ENCODE assay signal across 14 cellular contexts in the genomic region with DNA sequence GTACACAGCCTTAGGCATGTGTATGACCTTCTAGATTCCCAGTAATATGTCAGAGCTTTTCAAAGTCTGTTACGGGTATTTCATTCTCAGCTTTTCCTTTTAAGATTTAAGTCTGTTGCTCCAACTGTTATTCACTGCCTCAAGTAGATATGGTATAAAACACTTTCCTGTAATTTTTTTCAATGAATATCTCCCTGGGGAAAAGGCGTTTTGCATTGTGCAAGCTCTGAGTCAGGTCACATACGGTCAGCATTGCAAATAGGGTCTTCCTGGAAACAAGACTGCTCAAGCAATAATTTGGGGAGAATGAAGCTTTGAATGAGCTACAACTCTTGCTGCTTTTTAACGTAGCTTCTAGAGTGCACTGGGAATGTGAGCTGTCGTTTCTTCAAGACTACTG. TPM values are rescaled to one million over a fixed set of nuclear protein-coding genes. Genes with fewer than 3 reads are reported as not detected.
DNase-seq lines count a peak whose midpoint lies in the region; ATAC-seq lines count a peak whose summit lies in the region.
"Had no signal": no experiment of that assay in that cellular context is flagged by ENCODE, and none has a peak within 500 bp of the region (broad histone marks: within the 10 kb centered on the region; RNA-seq: fewer than 3 reads in every experiment).

No MANE protein-coding gene starts in this region.

- no peaks in the 10 kb centered on the region for H3K27me3 Mint-ChIP-seq in stimulated activated naive B cell treated with anti-CD40 and anti-IgM and Interleukin-4, amounts not matched to agents 10 μg/mL and 1 μg/mL and 100 μg/mL, for 72 hours
- no peaks in the 10 kb centered on the region for H3K27me3 Mint-ChIP-seq in stimulated activated naive CD8-positive, alpha-beta T cell treated with anti-CD3 and anti-CD28 coated beads, Interleukin-15, amount 100 ng/mL, for 72 hours

- intact Hi-C loops in left cardiac atrium (cut with DNase I): no loop called here

- H3K27ac Mint-ChIP-seq in stimulated activated naive B cell treated with anti-CD40 and anti-IgM and Interleukin-4, amounts not matched to agents 10 μg/mL and 1 μg/mL and 100 μg/mL, for 72 hours: peak overlapping the region; percentile 48
- no peak overlapping the region for H3K27ac Mint-ChIP-seq in stimulated activated naive CD8-positive, alpha-beta T cell treated with anti-CD3 and anti-CD28 coated beads, Interleukin-15, amount 100 ng/mL, for 72 hours

- DNase-seq in NCI-H1436 (lab: John Stamatoyannopoulos, UW) (peak; percentile 6), NCI-H1436 treated with DMSO at 0.1 percent for 48 hours (lab: John Stamatoyannopoulos, UW) (no peak), brain pericyte (ENCODE audit: low read depth, low spot score) (peak; percentile 33), left cardiac atrium (no peak), SK-N-DZ (ENCODE audit: low spot score) (no peak)
- DNase-seq in stimulated activated naive B cell treated with anti-CD40 and anti-IgM and Interleukin-4, amounts not matched to agents 10 μg/mL and 1 μg/mL and 100 μg/mL, for 72 hours: no peak
- no peak for DNase-seq in stimulated activated naive CD8-positive, alpha-beta T cell treated with anti-CD3 and anti-CD28 coated beads, Interleukin-15, amount 100 ng/mL, for 72 hours
- DNase-seq: activated effector memory CD4-positive, alpha-beta T cell treated with Interleukin-2 at 50 U/mL for 16 hours; islet precursor cell; NCI-H1417 treated with DMSO at 0.1 percent for 48 hours; NCI-H510A; SW 1271 had no signal

- peak overlapping the region in 1 of 2 donors; percentile 7 for H3K4me3 Mint-ChIP-seq in stimulated activated naive B cell treated with anti-CD40 and anti-IgM and Interleukin-4, amounts not matched to agents 10 μg/mL and 1 μg/mL and 100 μg/mL, for 72 hours
- H3K4me3 Mint-ChIP-seq in stimulated activated naive CD8-positive, alpha-beta T cell treated with anti-CD3 and anti-CD28 coated beads, Interleukin-15, amount 100 ng/mL, for 72 hours: no peak overlapping the region

- H3K36me3 Mint-ChIP-seq in stimulated activated naive B cell treated with anti-CD40 and anti-IgM and Interleukin-4, amounts not matched to agents 10 μg/mL and 1 μg/mL and 100 μg/mL, for 72 hours: peaks cover 58 to 77% of the 10 kb centered on the region in 2 donors

- ATAC-seq in left cardiac atrium (peak; percentile 19 to 32), HG02870 (IDR thresholded peaks at IDR 0.05; ENCODE audit: unreplicated experiment) (no peak)
- ATAC-seq in stimulated activated naive B cell treated with anti-CD40 and anti-IgM and Interleukin-4, amounts not matched to agents 10 μg/mL and 1 μg/mL and 100 μg/mL, for 72 hours (replicated peaks): peak in 1 of 2 donors; percentile 49
- no peak for ATAC-seq in stimulated activated naive CD8-positive, alpha-beta T cell treated with anti-CD3 and anti-CD28 coated beads, Interleukin-15, amount 100 ng/mL, for 72 hours
- ATAC-seq: Panc1 had no signal

- peaks cover 5% of the 10 kb centered on the region in 2 donors for H3K9me3 Mint-ChIP-seq in stimulated activated naive B cell treated with anti-CD40 and anti-IgM and Interleukin-4, amounts not matched to agents 10 μg/mL and 1 μg/mL and 100 μg/mL, for 72 hours
- H3K9me3 Mint-ChIP-seq in stimulated activated naive CD8-positive, alpha-beta T cell treated with anti-CD3 and anti-CD28 coated beads, Interleukin-15, amount 100 ng/mL, for 72 hours: peaks cover 7 to 30% of the 10 kb centered on the region in 2 donors

- peaks cover 37 to 79% of the 10 kb centered on the region in 2 donors for H3K4me1 Mint-ChIP-seq in stimulated activated naive B cell treated with anti-CD40 and anti-IgM and Interleukin-4, amounts not matched to agents 10 μg/mL and 1 μg/mL and 100 μg/mL, for 72 hours
- peaks cover 37% of the 10 kb centered on the region for H3K4me1 Mint-ChIP-seq in stimulated activated naive CD8-positive, alpha-beta T cell treated with anti-CD3 and anti-CD28 coated beads, Interleukin-15, amount 100 ng/mL, for 72 hours

RNA-seq across cellular contexts. Expression of gene SHOC2, which starts 25.6 kb away (rescaled TPM):
- total RNA-seq in left cardiac atrium: 10 to 100 TPM; 43.0 to 49.4 TPM
- polyA plus RNA-seq in SK-N-DZ (2014; cell fraction: cytosol; rRNA removed): 13.3 and 22.3 TPM in 2 replicates
- polyA plus RNA-seq in SK-N-DZ (2014; cell fraction: nucleus; rRNA removed): 10.2 and 10.6 TPM in 2 replicates

RNA-seq across cellular contexts. Expression of gene BBIP1, which starts 26.0 kb away (rescaled TPM):
- 10 to 100 TPM; 22.8 to 25.5 TPM for total RNA-seq in left cardiac atrium
- 48.6 and 48.7 TPM in 2 replicates for polyA plus RNA-seq in SK-N-DZ (2014; cell fraction: cytosol; rRNA removed)
- 57.3 and 69.6 TPM in 2 replicates for polyA plus RNA-seq in SK-N-DZ (2014; cell fraction: nucleus; rRNA removed)

Comparison
In these comparisons a context has a peak if more than half of its experiments do, and no peak if none do; other contexts are left out.
1. DNase-seq: peak in NCI-H1436 (single experiment) and brain pericyte (single experiment); none in NCI-H1436 treated with DMSO at 0.1 percent for 48 hours (single experiment), left cardiac atrium (single experiment), stimulated activated naive B cell treated with anti-CD40 and anti-IgM and Interleukin-4, amounts not matched to agents 10 μg/mL and 1 μg/mL and 100 μg/mL, for 72 hours (single experiment), stimulated activated naive CD8-positive, alpha-beta T cell treated with anti-CD3 and anti-CD28 coated beads, Interleukin-15, amount 100 ng/mL, for 72 hours (0 of 2) and SK-N-DZ (single experiment).
2. ATAC-seq: peak in left cardiac atrium (2 of 2); none in stimulated activated naive CD8-positive, alpha-beta T cell treated with anti-CD3 and anti-CD28 coated beads, Interleukin-15, amount 100 ng/mL, for 72 hours (single experiment) and HG02870 (single experiment).